ENCODE assay signal across 24 cellular contexts in genomic region chr22:20479612-20480196, GRCh38. TPM values are rescaled to one million over a fixed set of nuclear protein-coding genes. Genes with fewer than 3 reads are reported as not detected.
DNase-seq lines count a peak whose midpoint lies in the region; TF ChIP-seq lines count a peak whose summit lies in the region.
"Had no signal": no experiment of that assay in that cellular context is flagged by ENCODE, and none has a peak within 500 bp of the region (broad histone marks: within the 10 kb centered on the region; RNA-seq: fewer than 3 reads in every experiment).

No MANE protein-coding gene starts in this region.

- POLR2A ChIA-PET in activated CD4-positive, alpha-beta T cell treated with anti-CD3 and anti-CD28 coated beads, Interleukin-2, amount 10 ng/mL, durations not matched to agents 7 days and 5 days (lab: Charles Lee): no interaction called here

- DNase-seq in activated CD4-positive, alpha-beta T cell treated with anti-CD3 and anti-CD28 coated beads, Interleukin-2, amount 10 ng/mL, durations not matched to agents 7 days and 5 days: no peak
- DNase-seq in activated CD4-positive, alpha-beta T cell treated with anti-CD3 and anti-CD28 coated beads, Interleukin-2, amount 50 U/mL, for 4 hours: no peak
- DNase-seq in astrocyte of the spinal cord (ENCODE audit: low read depth, low spot score) (peak; percentile 6), fibroblast of the aortic adventitia (ENCODE audit: low read depth) (peak; percentile 22), NCI-H82 (lab: John Stamatoyannopoulos, UW) (no peak), UCSD-AML1 (lab: John Stamatoyannopoulos, UW; ENCODE audit: unreplicated experiment) (no peak)
- DNase-seq in activated T-cell treated with anti-CD3 and anti-CD28 coated beads, Interleukin-2, amount 50 U/mL, for 48 hours: no peak
- DNase-seq: BE2C; Calu3; CD4-positive, CD25-positive, alpha-beta regulatory T cell; EL; GM23248; Kasumi-1; NCI-H1092 treated with DMSO at 0.1 percent for 48 hours; NCI-H146; NCI-H2081; NCI-H2171 treated with DMSO at 0.1 percent for 48 hours; NCI-H446 treated with DMSO at 0.1 percent for 48 hours; OCI-M1; SHP77 had no signal

- in situ Hi-C loops in astrocyte of the spinal cord (cut with HindIII; ENCODE audit: low sequenced_read_pairs): no loop called here

- peak overlapping the region; percentile 10 for H3K27ac Mint-ChIP-seq in activated CD4-positive, alpha-beta T cell treated with anti-CD3 and anti-CD28 coated beads, Interleukin-2, amount 10 ng/mL, durations not matched to agents 7 days and 5 days
- H3K27ac Mint-ChIP-seq: IgD-negative memory B cell had no signal

- no peak overlapping the region for H3K4me3 Mint-ChIP-seq in activated CD4-positive, alpha-beta T cell treated with anti-CD3 and anti-CD28 coated beads, Interleukin-2, amount 10 ng/mL, durations not matched to agents 7 days and 5 days
- H3K4me3 Mint-ChIP-seq: CD4-positive, CD25-positive, alpha-beta regulatory T cell; IgD-negative memory B cell had no signal

- no peaks in the 10 kb centered on the region for H3K27me3 Mint-ChIP-seq in activated CD4-positive, alpha-beta T cell treated with anti-CD3 and anti-CD28 coated beads, Interleukin-2, amount 10 ng/mL, durations not matched to agents 7 days and 5 days
- H3K27me3 Mint-ChIP-seq: CD4-positive, CD25-positive, alpha-beta regulatory T cell; IgD-negative memory B cell had no signal

- CTCF ChIA-PET in activated CD4-positive, alpha-beta T cell treated with anti-CD3 and anti-CD28 coated beads, Interleukin-2, amount 10 ng/mL, durations not matched to agents 7 days and 5 days (lab: Charles Lee): interaction anchor here (1.3 kb wide), 1 partner anchor 61 kb away, joined by 3 read pairs; no protein-coding TSS in a partner anchor

- H3K4me1 Mint-ChIP-seq in activated CD4-positive, alpha-beta T cell treated with anti-CD3 and anti-CD28 coated beads, Interleukin-2, amount 10 ng/mL, durations not matched to agents 7 days and 5 days: peaks cover 25% of the 10 kb centered on the region

- TF ChIP-seq CTCF in astrocyte of the spinal cord (IDR thresholded peaks at IDR 0.05; ENCODE audit: low read depth, low read length) (no peak), fibroblast of the aortic adventitia (IDR thresholded peaks at IDR 0.05; ENCODE audit: insufficient read depth, low read length) (no peak)

- peak overlapping the region; percentile 62 for H3K27ac ChIP-seq in subcutaneous abdominal adipose tissue (ENCODE audit: low read depth, low read length)
- H3K27ac ChIP-seq: GM23248 had no signal

- H3K4me3 ChIP-seq in astrocyte of the spinal cord (ENCODE audit: low read depth, low read length) (no peak overlapping the region), fibroblast of the aortic adventitia (ENCODE audit: low read depth, low read length) (no peak overlapping the region), subcutaneous abdominal adipose tissue (ENCODE audit: low read depth in 1 of 5, low read length in 5 of 5) (no peak overlapping the region)
- H3K4me3 ChIP-seq: GM12878, GM23248, HAP-1 had no signal

- H3K27me3 ChIP-seq in subcutaneous abdominal adipose tissue (ENCODE audit: control insufficient read depth in 5 of 5, insufficient read depth in 4 of 5, low read length in 5 of 5): no peaks in the 10 kb centered on the region
- H3K27me3 ChIP-seq: BE2C had no signal

- peaks cover 0 to 14% (median 11%) of the 10 kb centered on the region in 5 donors for H3K4me1 ChIP-seq in subcutaneous abdominal adipose tissue (ENCODE audit: control insufficient read depth in 5 of 5, insufficient read depth in 5 of 5, low read length in 5 of 5)
- H3K4me1 ChIP-seq: BE2C, HAP-1 had no signal

- H3K9me3 Mint-ChIP-seq in activated CD4-positive, alpha-beta T cell treated with anti-CD3 and anti-CD28 coated beads, Interleukin-2, amount 10 ng/mL, durations not matched to agents 7 days and 5 days: no peaks in the 10 kb centered on the region
- H3K9me3 Mint-ChIP-seq: IgD-negative memory B cell had no signal

- peaks cover 0 to 12% (median 9%) of the 10 kb centered on the region in 5 donors for H3K36me3 ChIP-seq in subcutaneous abdominal adipose tissue (ENCODE audit: control insufficient read depth in 5 of 5, insufficient read depth in 5 of 5, low read length in 5 of 5)
- H3K36me3 ChIP-seq: HAP-1 had no signal

- no peaks in the 10 kb centered on the region for H3K9me3 ChIP-seq in subcutaneous abdominal adipose tissue (ENCODE audit: control insufficient read depth in 5 of 5, low read length in 5 of 5)
- H3K9me3 ChIP-seq: BE2C, HAP-1 had no signal

- peaks cover 21% of the 10 kb centered on the region for H3K36me3 Mint-ChIP-seq in activated CD4-positive, alpha-beta T cell treated with anti-CD3 and anti-CD28 coated beads, Interleukin-2, amount 10 ng/mL, durations not matched to agents 7 days and 5 days (ENCODE audit: low read depth)

- H3K9ac ChIP-seq in subcutaneous abdominal adipose tissue (ENCODE audit: low read length in 5 of 5): no peak overlapping the region
- H3K9ac ChIP-seq: GM23248 had no signal

RNA-seq across cellular contexts. Expression of gene KLHL22, which starts 15.9 kb away (rescaled TPM):
- total RNA-seq in activated CD4-positive, alpha-beta T cell treated with anti-CD3 and anti-CD28 coated beads, Interleukin-2, amount 10 ng/mL, durations not matched to agents 7 days and 5 days: 10 to 100 TPM; 38.7 to 40.1 TPM
- 12.3 and 29.6 TPM in 2 replicates for total RNA-seq in fibroblast of the aortic adventitia (ENCODE audit: low replicate concordance)

RNA-seq across cellular contexts. Expression of gene MED15, which starts 27.7 kb away (rescaled TPM):
- 100 to 1,000 TPM; 141 to 182 TPM for total RNA-seq in activated CD4-positive, alpha-beta T cell treated with anti-CD3 and anti-CD28 coated beads, Interleukin-2, amount 10 ng/mL, durations not matched to agents 7 days and 5 days
- 24.4 and 44.2 TPM in 2 replicates for total RNA-seq in fibroblast of the aortic adventitia (ENCODE audit: low replicate concordance)

RNA-seq across cellular contexts. Expression of gene SCARF2, which starts 42.1 kb away (rescaled TPM):
- 1 to 10 TPM; 1.1 to 1.2 TPM for total RNA-seq in activated CD4-positive, alpha-beta T cell treated with anti-CD3 and anti-CD28 coated beads, Interleukin-2, amount 10 ng/mL, durations not matched to agents 7 days and 5 days
- total RNA-seq in fibroblast of the aortic adventitia (ENCODE audit: low replicate concordance): 11.8 and 42.9 TPM in 2 replicates

Comparison
In these comparisons a context has a peak if more than half of its experiments do, and no peak if none do; other contexts are left out.
1. DNase-seq: peak in astrocyte of the spinal cord (single experiment) and fibroblast of the aortic adventitia (single experiment); none in activated CD4-positive, alpha-beta T cell treated with anti-CD3 and anti-CD28 coated beads, Interleukin-2, amount 10 ng/mL, durations not matched to agents 7 days and 5 days (single experiment), activated CD4-positive, alpha-beta T cell treated with anti-CD3 and anti-CD28 coated beads, Interleukin-2, amount 50 U/mL, for 4 hours (0 of 2), NCI-H82 (single experiment), UCSD-AML1 (single experiment) and activated T-cell treated with anti-CD3 and anti-CD28 coated beads, Interleukin-2, amount 50 U/mL, for 48 hours (0 of 2).